In the genomic region with DNA sequence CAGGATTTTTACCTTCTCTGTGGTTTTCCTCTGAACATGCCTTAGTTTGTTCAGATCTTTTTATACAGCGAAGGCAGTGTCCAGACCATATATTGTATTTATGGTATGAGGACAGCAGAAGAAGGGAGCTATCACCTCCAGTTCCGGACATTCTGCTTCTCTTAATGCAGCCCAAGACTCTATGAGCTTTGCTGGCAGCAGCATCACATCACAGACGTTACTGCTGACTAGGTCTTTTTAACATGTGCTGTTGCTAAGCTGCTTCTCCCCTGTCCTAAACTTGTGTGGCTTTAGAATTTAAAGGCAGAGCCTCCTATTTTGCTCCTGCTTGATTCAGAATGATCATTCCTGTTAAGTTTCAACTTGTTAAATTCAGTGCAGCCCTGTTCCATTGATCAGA, we compare ENCODE assay signal across 11 cellular contexts. TPM values are rescaled to one million over a fixed set of nuclear protein-coding genes. Genes with fewer than 3 reads are reported as not detected.
DNase-seq lines count a peak whose midpoint lies in the region; ATAC-seq and TF ChIP-seq lines count a peak whose summit lies in the region.
"Had no signal": no experiment of that assay in that cellular context is flagged by ENCODE, and none has a peak within 500 bp of the region (broad histone marks: within the 10 kb centered on the region; RNA-seq: fewer than 3 reads in every experiment).

No MANE protein-coding gene starts in this region.

- H3K4me2 ChIP-seq in IMR-90 (ENCODE audit: low read depth, low read length), result no peak overlapping the region

- H3K4me1 Mint-ChIP-seq in activated T-helper 2 cell treated with anti-CD3 and anti-CD28 coated beads, Interferon-gamma antibody, Interleukin-2, Interleukin-4, amounts not matched to agents 10 μg/mL and 5 μg/mL and 100 μg/mL, durations not matched to agents 14 hours and 24 hours and 36 hours (ENCODE audit: low read depth), result peaks cover 80% of the 10 kb centered on the region
- H3K4me1 Mint-ChIP-seq in stimulated activated effector memory CD8-positive, alpha-beta T cell treated with anti-CD3 and anti-CD28 coated beads, Interleukin-12 subunit alpha, Interleukin-12 subunit beta, amount 100 ng/mL, for 72 hours, result peaks cover 74% of the 10 kb centered on the region
- H3K4me1 Mint-ChIP-seq in activated naive CD8-positive, alpha-beta T cell treated with anti-CD3 and anti-CD28 coated beads, Interleukin-2, amount 50 U/mL, for 24 hours, result peaks cover 49% of the 10 kb centered on the region

- H4K8ac ChIP-seq in IMR-90 (ENCODE audit: low read depth in 2 of 2, low read length in 2 of 2), result peak overlapping the region; percentile 28 to 61; a peak in 3 of 4 replicates

- H2BK15ac ChIP-seq in IMR-90 (ENCODE audit: low read depth, low read length), result peak overlapping the region; percentile 69

- peak overlapping the region; percentile 81 for H4K91ac ChIP-seq in IMR-90 (ENCODE audit: insufficient read depth, low read depth, low read length)

- H2AK5ac ChIP-seq in IMR-90 (ENCODE audit: low read depth, low read length), result peak overlapping the region; percentile 59; the same call in 1 of the 2 replicates

- H2AFZ ChIP-seq in IMR-90 (replicated peaks; ENCODE audit: low read length, poor library complexity), result no peak overlapping the region

- CTCF ChIA-PET in IMR-90 (lab: Yijun Ruan, JAX), result interaction anchor here (0.8 kb wide), 1 partner anchor 36 kb away, joined by 3 read pairs; no protein-coding TSS in a partner anchor

- no peaks in the 10 kb centered on the region for H3K9me3 Mint-ChIP-seq in activated T-helper 2 cell treated with anti-CD3 and anti-CD28 coated beads, Interferon-gamma antibody, Interleukin-2, Interleukin-4, amounts not matched to agents 10 μg/mL and 5 μg/mL and 100 μg/mL, durations not matched to agents 14 hours and 24 hours and 36 hours
- no peaks in the 10 kb centered on the region for H3K9me3 Mint-ChIP-seq in stimulated activated effector memory CD8-positive, alpha-beta T cell treated with anti-CD3 and anti-CD28 coated beads, Interleukin-12 subunit alpha, Interleukin-12 subunit beta, amount 100 ng/mL, for 72 hours
- no peaks in the 10 kb centered on the region for H3K9me3 Mint-ChIP-seq in activated naive CD8-positive, alpha-beta T cell treated with anti-CD3 and anti-CD28 coated beads, Interleukin-2, amount 50 U/mL, for 24 hours

- peak overlapping the region; percentile 60 for H3K4ac ChIP-seq in IMR-90 (ENCODE audit: low read depth, low read length)

- peaks cover 49% of the 10 kb centered on the region for H3K36me3 Mint-ChIP-seq in activated T-helper 2 cell treated with anti-CD3 and anti-CD28 coated beads, Interferon-gamma antibody, Interleukin-2, Interleukin-4, amounts not matched to agents 10 μg/mL and 5 μg/mL and 100 μg/mL, durations not matched to agents 14 hours and 24 hours and 36 hours (ENCODE audit: low read depth)
- no peaks in the 10 kb centered on the region for H3K36me3 Mint-ChIP-seq in stimulated activated effector memory CD8-positive, alpha-beta T cell treated with anti-CD3 and anti-CD28 coated beads, Interleukin-12 subunit alpha, Interleukin-12 subunit beta, amount 100 ng/mL, for 72 hours
- H3K36me3 Mint-ChIP-seq in activated naive CD8-positive, alpha-beta T cell treated with anti-CD3 and anti-CD28 coated beads, Interleukin-2, amount 50 U/mL, for 24 hours (ENCODE audit: low read depth), result peaks cover 2% of the 10 kb centered on the region

- no peak for TF ChIP-seq CTCF in IMR-90 (conservative IDR thresholded peaks at IDR 0.05; ENCODE audit: low read depth, low read length)

- H3K56ac ChIP-seq in IMR-90 (ENCODE audit: extremely low read depth, insufficient read depth, low read length), result no peak overlapping the region

- DNase-seq in IMR-90 (peak; percentile 55), fibroblast of the conjunctiva (ENCODE audit: low read depth) (peak; percentile 30), NCI-H1105 (lab: John Stamatoyannopoulos, UW) (no peak)
- no peak for DNase-seq in activated T-helper 2 cell treated with anti-CD3 and anti-CD28 coated beads, Interferon-gamma antibody, Interleukin-2, Interleukin-4, amounts not matched to agents 10 μg/mL and 5 μg/mL and 100 μg/mL, durations not matched to agents 14 hours and 24 hours and 36 hours (ENCODE audit: low spot score)
- DNase-seq in stimulated activated effector memory CD8-positive, alpha-beta T cell treated with anti-CD3 and anti-CD28 coated beads, Interleukin-12 subunit alpha, Interleukin-12 subunit beta, amount 100 ng/mL, for 72 hours (ENCODE audit: low spot score in 2 of 2), result no peak
- DNase-seq in activated naive CD8-positive, alpha-beta T cell treated with anti-CD3 and anti-CD28 coated beads, Interleukin-2, amount 50 U/mL, for 24 hours, result no peak
- DNase-seq: NCI-H2171 treated with DMSO at 0.1 percent for 48 hours, T-helper 2 cell had no signal

- H3K9ac ChIP-seq in IMR-90 (ENCODE audit: low read depth, low read length), result peak overlapping the region; percentile 44; the same call in 1 of the 2 replicates

- POLR2A ChIA-PET in IMR-90 (lab: Charles Lee; ENCODE audit: unreplicated experiment), result no interaction called here

- H3K4me1 ChIP-seq in IMR-90 (ENCODE audit: control insufficient read depth, insufficient read depth, low read length), result peaks cover 63% of the 10 kb centered on the region

- peak overlapping the region; percentile 81 for H2BK120ac ChIP-seq in IMR-90 (ENCODE audit: low read depth, low read length)

- no peak overlapping the region for H3K4me3 ChIP-seq in IMR-90 (ENCODE audit: insufficient read depth, low read depth, low read length)
- H3K4me3 ChIP-seq: cardiac muscle cell had no signal

- H3K27me3 Mint-ChIP-seq in activated T-helper 2 cell treated with anti-CD3 and anti-CD28 coated beads, Interferon-gamma antibody, Interleukin-2, Interleukin-4, amounts not matched to agents 10 μg/mL and 5 μg/mL and 100 μg/mL, durations not matched to agents 14 hours and 24 hours and 36 hours (ENCODE audit: low read depth), result no peaks in the 10 kb centered on the region
- no peaks in the 10 kb centered on the region for H3K27me3 Mint-ChIP-seq in activated naive CD8-positive, alpha-beta T cell treated with anti-CD3 and anti-CD28 coated beads, Interleukin-2, amount 50 U/mL, for 24 hours

- peaks cover 69% of the 10 kb centered on the region for H3K9me1 ChIP-seq in IMR-90 (ENCODE audit: insufficient read depth, low read length)

- TF ChIP-seq POLR2A in IMR-90 (IDR thresholded peaks at IDR 0.05; ENCODE audit: low read depth, low read length), result no peak

- no peaks in the 10 kb centered on the region for H3K9me3 ChIP-seq in IMR-90 (ENCODE audit: control insufficient read depth, insufficient read depth, low read length)

- H3K4me3 Mint-ChIP-seq in activated T-helper 2 cell treated with anti-CD3 and anti-CD28 coated beads, Interferon-gamma antibody, Interleukin-2, Interleukin-4, amounts not matched to agents 10 μg/mL and 5 μg/mL and 100 μg/mL, durations not matched to agents 14 hours and 24 hours and 36 hours (ENCODE audit: low read depth), result no peak overlapping the region
- no peak overlapping the region for H3K4me3 Mint-ChIP-seq in stimulated activated effector memory CD8-positive, alpha-beta T cell treated with anti-CD3 and anti-CD28 coated beads, Interleukin-12 subunit alpha, Interleukin-12 subunit beta, amount 100 ng/mL, for 72 hours
- no peak overlapping the region for H3K4me3 Mint-ChIP-seq in activated naive CD8-positive, alpha-beta T cell treated with anti-CD3 and anti-CD28 coated beads, Interleukin-2, amount 50 U/mL, for 24 hours

- no CpG with 5 or more reads among the region's 3 CpGs for WGBS in IMR-90 (ENCODE audit: extremely low coverage in 2 of 2, insufficient read length in 1 of 2), 2 experiments

- no peak for ATAC-seq in IMR-90 (ENCODE audit: low read depth)
- ATAC-seq in stimulated activated effector memory CD8-positive, alpha-beta T cell treated with anti-CD3 and anti-CD28 coated beads, Interleukin-12 subunit alpha, Interleukin-12 subunit beta, amount 100 ng/mL, for 72 hours, result no peak
- ATAC-seq in activated naive CD8-positive, alpha-beta T cell treated with anti-CD3 and anti-CD28 coated beads, Interleukin-2, amount 50 U/mL, for 24 hours, result no peak
- ATAC-seq in GM21381 (IDR thresholded peaks at IDR 0.05; ENCODE audit: unreplicated experiment), result no peak
- ATAC-seq: esophagus mucosa had no signal

- dilution Hi-C loops in IMR-90 (cut with HindIII; ENCODE audit: low sequenced_read_pairs, unreplicated experiment), result no loop called here

- no peak overlapping the region for H2AK9ac ChIP-seq in IMR-90 (replicated peaks; ENCODE audit: low read depth, low read length, poor library complexity)

- peaks cover 3% of the 10 kb centered on the region; the same call in 1 of the 2 replicates for H3K36me3 ChIP-seq in IMR-90 (ENCODE audit: control insufficient read depth, insufficient read depth, low read length)
- H3K36me3 ChIP-seq: cardiac muscle cell had no signal

- peak overlapping the region; percentile 65; the same call in 1 of the 2 replicates for H3K27ac ChIP-seq in IMR-90 (ENCODE audit: insufficient read depth, low read length)
- H3K27ac ChIP-seq: cardiac muscle cell had no signal

- peak overlapping the region; percentile 39 for H2BK5ac ChIP-seq in IMR-90 (ENCODE audit: low read depth, low read length, poor library complexity, severe bottlenecking)

- no peak for TF ChIP-seq RAD21 in IMR-90 (IDR thresholded peaks at IDR 0.05; ENCODE audit: low read length)

- peak overlapping the region; percentile 92 for H2BK20ac ChIP-seq in IMR-90 (ENCODE audit: low read depth, low read length)

- H3K27me3 ChIP-seq in IMR-90 (ENCODE audit: control insufficient read depth, insufficient read depth, low read length), result no peaks in the 10 kb centered on the region
- H3K27me3 ChIP-seq: cardiac muscle cell had no signal

- H4K20me1 ChIP-seq in IMR-90 (ENCODE audit: insufficient read depth, low read length), result peaks cover 78% of the 10 kb centered on the region

- peak overlapping the region; percentile 30 for H3K18ac ChIP-seq in IMR-90 (ENCODE audit: low read depth, low read length)

- H3K23ac ChIP-seq in IMR-90 (ENCODE audit: low read depth, low read length), result peak overlapping the region; percentile 86

- intact Hi-C loops in IMR-90 (cut with micrococcal nuclease), result no loop called here
- intact Hi-C loops in activated T-helper 2 cell treated with anti-CD3 and anti-CD28 coated beads, Interferon-gamma antibody, Interleukin-2, Interleukin-4, amounts not matched to agents 10 μg/mL and 5 μg/mL and 100 μg/mL, durations not matched to agents 14 hours and 24 hours and 36 hours (cut with micrococcal nuclease), result no loop called here

- in situ Hi-C loops in IMR-90 (cut with MboI; ENCODE audit: low sequenced_read_pairs), result no loop called here

- peak overlapping the region; percentile 60 for H4K5ac ChIP-seq in IMR-90 (ENCODE audit: low read depth, low read length)

- H3K27ac Mint-ChIP-seq in activated T-helper 2 cell treated with anti-CD3 and anti-CD28 coated beads, Interferon-gamma antibody, Interleukin-2, Interleukin-4, amounts not matched to agents 10 μg/mL and 5 μg/mL and 100 μg/mL, durations not matched to agents 14 hours and 24 hours and 36 hours, result peak overlapping the region; percentile 19
- peak overlapping the region; percentile 11 for H3K27ac Mint-ChIP-seq in stimulated activated effector memory CD8-positive, alpha-beta T cell treated with anti-CD3 and anti-CD28 coated beads, Interleukin-12 subunit alpha, Interleukin-12 subunit beta, amount 100 ng/mL, for 72 hours
- H3K27ac Mint-ChIP-seq in activated naive CD8-positive, alpha-beta T cell treated with anti-CD3 and anti-CD28 coated beads, Interleukin-2, amount 50 U/mL, for 24 hours, result no peak overlapping the region

- BruUV-seq in IMR-90 (replicated peaks; lab: Mats Ljungman, UMichigan), result no TSS peak

- peak overlapping the region; percentile 75 for H3K14ac ChIP-seq in IMR-90 (replicated peaks; ENCODE audit: low read depth, low read length)

- H3K79me1 ChIP-seq in IMR-90 (ENCODE audit: low read depth in 1 of 2, low read length in 2 of 2), result peaks cover 31 to 92% of the 10 kb centered on the region in 2 experiments

RNA-seq across cellular contexts. Expression of a gene that starts 13.4 kb away (rescaled TPM):
- 285 and 336 TPM in 2 replicates for total RNA-seq in IMR-90 (2012; rRNA removed)
- 141 and 170 TPM in 2 replicates for polyA plus RNA-seq in IMR-90 (2012; rRNA removed)
- polyA plus RNA-seq in IMR-90 (2012; cell fraction: cytosol; rRNA removed), result 63.9 and 84.9 TPM in 2 replicates
- 109 and 162 TPM in 2 replicates for polyA plus RNA-seq in IMR-90 (2012; cell fraction: nucleus; rRNA removed; ENCODE audit: low replicate concordance)
- 736 TPM in 2 replicates for total RNA-seq in activated T-helper 2 cell treated with anti-CD3 and anti-CD28 coated beads, Interferon-gamma antibody, Interleukin-2, Interleukin-4, amounts not matched to agents 10 μg/mL and 5 μg/mL and 100 μg/mL, durations not matched to agents 14 hours and 24 hours and 36 hours

Comparison
In these comparisons a context has a peak if more than half of its experiments do, and no peak if none do; other contexts are left out.
1. DNase-seq: peak in IMR-90 (single experiment) and fibroblast of the conjunctiva (single experiment); none in activated T-helper 2 cell treated with anti-CD3 and anti-CD28 coated beads, Interferon-gamma antibody, Interleukin-2, Interleukin-4, amounts not matched to agents 10 μg/mL and 5 μg/mL and 100 μg/mL, durations not matched to agents 14 hours and 24 hours and 36 hours (single experiment), stimulated activated effector memory CD8-positive, alpha-beta T cell treated with anti-CD3 and anti-CD28 coated beads, Interleukin-12 subunit alpha, Interleukin-12 subunit beta, amount 100 ng/mL, for 72 hours (0 of 2), activated naive CD8-positive, alpha-beta T cell treated with anti-CD3 and anti-CD28 coated beads, Interleukin-2, amount 50 U/mL, for 24 hours (single experiment) and NCI-H1105 (single experiment).